In genomic region chr6:15588966-15589634, GRCh38 we compare ENCODE assay signal across 12 cellular contexts.
A peak's percentile ranks its signal among the peaks of the same experiment; 100 is the strongest.
DNase-seq lines count a peak whose midpoint lies in the region; ATAC-seq and TF ChIP-seq lines count a peak whose summit lies in the region.
"Had no signal": no experiment of that assay in that cellular context is flagged by ENCODE, and none has a peak within 500 bp of the region (broad histone marks: within the 10 kb centered on the region; RNA-seq: fewer than 3 reads in every experiment).

No MANE protein-coding gene starts in this region.

- no peak overlapping the region for H2AFZ ChIP-seq in fibroblast of lung (ENCODE audit: low read length)

- H3K4me1 Mint-ChIP-seq in activated naive CD8-positive, alpha-beta T cell (ENCODE audit: low read depth), result peaks cover 44% of the 10 kb centered on the region
- peaks cover 37% of the 10 kb centered on the region for H3K4me1 Mint-ChIP-seq in activated naive CD8-positive, alpha-beta T cell treated with anti-CD3 and anti-CD28 coated beads for 36 hours
- H3K4me1 Mint-ChIP-seq in T-helper 2 cell treated with Interferon-gamma antibody and Interleukin-4, amounts not matched to agents 5 μg/mL and 100 μg/mL, for 36 hours (ENCODE audit: low read depth), result peaks cover 15% of the 10 kb centered on the region
- H3K4me1 Mint-ChIP-seq in stimulated activated effector memory CD8-positive, alpha-beta T cell treated with anti-CD3 and anti-CD28 coated beads, Interleukin-12 subunit alpha, Interleukin-12 subunit beta, amount 100 ng/mL, for 72 hours, result peaks cover 36% of the 10 kb centered on the region

- peak; percentile 99 for ATAC-seq in stimulated activated effector memory CD8-positive, alpha-beta T cell treated with anti-CD3 and anti-CD28 coated beads, Interleukin-12 subunit alpha, Interleukin-12 subunit beta, amount 100 ng/mL, for 72 hours
- ATAC-seq: K562 had no signal

- H3K9ac ChIP-seq in fibroblast of lung (ENCODE audit: insufficient read depth, low read length), result no peak overlapping the region

- no peaks in the 10 kb centered on the region for H3K36me3 ChIP-seq in fibroblast of lung (ENCODE audit: control insufficient read depth, insufficient read depth, low read length)
- no peaks in the 10 kb centered on the region for H3K36me3 ChIP-seq in BE2C

- H3K4me3 Mint-ChIP-seq in activated naive CD8-positive, alpha-beta T cell, result no peak overlapping the region
- H3K4me3 Mint-ChIP-seq in activated naive CD8-positive, alpha-beta T cell treated with anti-CD3 and anti-CD28 coated beads for 36 hours, result no peak overlapping the region
- no peak overlapping the region for H3K4me3 Mint-ChIP-seq in T-helper 2 cell treated with Interferon-gamma antibody and Interleukin-4, amounts not matched to agents 5 μg/mL and 100 μg/mL, for 36 hours
- no peak overlapping the region for H3K4me3 Mint-ChIP-seq in stimulated activated effector memory CD8-positive, alpha-beta T cell treated with anti-CD3 and anti-CD28 coated beads, Interleukin-12 subunit alpha, Interleukin-12 subunit beta, amount 100 ng/mL, for 72 hours
- H3K4me3 Mint-ChIP-seq: CD4-positive, CD25-positive, alpha-beta regulatory T cell had no signal

- H3K9me3 ChIP-seq in fibroblast of lung (ENCODE audit: control insufficient read depth, insufficient read depth, low read depth, low read length) (no peaks in the 10 kb centered on the region), BE2C (no peaks in the 10 kb centered on the region)
- H3K9me3 ChIP-seq: testis had no signal

- TF ChIP-seq CTCF in fibroblast of lung (conservative IDR thresholded peaks at IDR 0.05 in 1 of 2, IDR thresholded peaks at IDR 0.05 in 1 of 2; ENCODE audit: low read depth in 1 of 2, low read length in 2 of 2) (no peak), BE2C (IDR thresholded peaks at IDR 0.05; ENCODE audit: low read depth, low read length) (no peak)

- no peaks in the 10 kb centered on the region for H4K20me1 ChIP-seq in fibroblast of lung (ENCODE audit: control insufficient read depth, extremely low read depth, insufficient read depth, low read length)

- H3K4me3 ChIP-seq in fibroblast of lung (replicated peaks in 1 of 4; ENCODE audit: control extremely low read depth in 1 of 4, insufficient read depth in 1 of 4, low read depth in 3 of 4, low read length in 4 of 4), result no peak overlapping the region
- no peak overlapping the region for H3K4me3 ChIP-seq in BE2C (ENCODE audit: low read depth, low read length)
- H3K4me3 ChIP-seq: K562, testis had no signal

- peak overlapping the region; percentile 1 for H3K27ac Mint-ChIP-seq in activated naive CD8-positive, alpha-beta T cell
- no peak overlapping the region for H3K27ac Mint-ChIP-seq in activated naive CD8-positive, alpha-beta T cell treated with anti-CD3 and anti-CD28 coated beads for 36 hours
- no peak overlapping the region for H3K27ac Mint-ChIP-seq in T-helper 2 cell treated with Interferon-gamma antibody and Interleukin-4, amounts not matched to agents 5 μg/mL and 100 μg/mL, for 36 hours
- no peak overlapping the region for H3K27ac Mint-ChIP-seq in stimulated activated effector memory CD8-positive, alpha-beta T cell treated with anti-CD3 and anti-CD28 coated beads, Interleukin-12 subunit alpha, Interleukin-12 subunit beta, amount 100 ng/mL, for 72 hours
- H3K27ac Mint-ChIP-seq: CD4-positive, CD25-positive, alpha-beta regulatory T cell had no signal

- H3K27me3 ChIP-seq in fibroblast of lung (ENCODE audit: control insufficient read depth, insufficient read depth, low read length) (no peaks in the 10 kb centered on the region), BE2C (no peaks in the 10 kb centered on the region)
- H3K27me3 ChIP-seq: testis had no signal

- H3K4me1 ChIP-seq in fibroblast of lung (ENCODE audit: control insufficient read depth, extremely low read depth, insufficient read depth, low read length) (no peaks in the 10 kb centered on the region), BE2C (no peaks in the 10 kb centered on the region; the same call in 1 of the 2 replicates)
- H3K4me1 ChIP-seq: testis had no signal

- no peaks in the 10 kb centered on the region for H3K9me3 Mint-ChIP-seq in activated naive CD8-positive, alpha-beta T cell (ENCODE audit: low read depth)
- no peaks in the 10 kb centered on the region for H3K9me3 Mint-ChIP-seq in activated naive CD8-positive, alpha-beta T cell treated with anti-CD3 and anti-CD28 coated beads for 36 hours
- H3K9me3 Mint-ChIP-seq in T-helper 2 cell treated with Interferon-gamma antibody and Interleukin-4, amounts not matched to agents 5 μg/mL and 100 μg/mL, for 36 hours, result no peaks in the 10 kb centered on the region
- no peaks in the 10 kb centered on the region for H3K9me3 Mint-ChIP-seq in stimulated activated effector memory CD8-positive, alpha-beta T cell treated with anti-CD3 and anti-CD28 coated beads, Interleukin-12 subunit alpha, Interleukin-12 subunit beta, amount 100 ng/mL, for 72 hours

- H3K79me2 ChIP-seq in fibroblast of lung (ENCODE audit: control insufficient read depth, insufficient read depth, low read length), result no peaks in the 10 kb centered on the region

- H3K27ac ChIP-seq in fibroblast of lung (ENCODE audit: insufficient read depth, low read length), result no peak overlapping the region
- H3K27ac ChIP-seq: testis had no signal

- DNase-seq in activated naive CD8-positive, alpha-beta T cell treated with anti-CD3 and anti-CD28 coated beads for 36 hours, result no peak
- peak; percentile 50 for DNase-seq in T-helper 2 cell treated with Interferon-gamma antibody and Interleukin-4, amounts not matched to agents 5 μg/mL and 100 μg/mL, for 36 hours (ENCODE audit: low spot score)
- DNase-seq in fibroblast of lung (ENCODE audit: low read depth in 2 of 2), result peak; percentile 63 to 68
- no peak for DNase-seq in stimulated activated effector memory CD8-positive, alpha-beta T cell treated with anti-CD3 and anti-CD28 coated beads, Interleukin-12 subunit alpha, Interleukin-12 subunit beta, amount 100 ng/mL, for 72 hours (ENCODE audit: low spot score in 2 of 2)
- no peak for DNase-seq in cerebellar nuclear complex (lab: John Stamatoyannopoulos, UW)
- no peak for DNase-seq in LoVo (ENCODE audit: low spot score)
- DNase-seq in BE2C, result no peak
- DNase-seq: CD4-positive, CD25-positive, alpha-beta regulatory T cell; cortex of kidney; testis had no signal

- H3K36me3 Mint-ChIP-seq in activated naive CD8-positive, alpha-beta T cell, result peaks cover 11% of the 10 kb centered on the region
- H3K36me3 Mint-ChIP-seq in activated naive CD8-positive, alpha-beta T cell treated with anti-CD3 and anti-CD28 coated beads for 36 hours, result peaks cover 20% of the 10 kb centered on the region
- peaks cover 2% of the 10 kb centered on the region for H3K36me3 Mint-ChIP-seq in T-helper 2 cell treated with Interferon-gamma antibody and Interleukin-4, amounts not matched to agents 5 μg/mL and 100 μg/mL, for 36 hours (ENCODE audit: low read depth)
- peaks cover 4% of the 10 kb centered on the region for H3K36me3 Mint-ChIP-seq in stimulated activated effector memory CD8-positive, alpha-beta T cell treated with anti-CD3 and anti-CD28 coated beads, Interleukin-12 subunit alpha, Interleukin-12 subunit beta, amount 100 ng/mL, for 72 hours

- no peak overlapping the region for H3K4me2 ChIP-seq in fibroblast of lung (ENCODE audit: extremely low read depth, insufficient read depth, low read length)

- no peaks in the 10 kb centered on the region for H3K27me3 Mint-ChIP-seq in activated naive CD8-positive, alpha-beta T cell
- no peaks in the 10 kb centered on the region for H3K27me3 Mint-ChIP-seq in activated naive CD8-positive, alpha-beta T cell treated with anti-CD3 and anti-CD28 coated beads for 36 hours
- no peaks in the 10 kb centered on the region for H3K27me3 Mint-ChIP-seq in T-helper 2 cell treated with Interferon-gamma antibody and Interleukin-4, amounts not matched to agents 5 μg/mL and 100 μg/mL, for 36 hours (ENCODE audit: low read depth)
- H3K27me3 Mint-ChIP-seq: CD4-positive, CD25-positive, alpha-beta regulatory T cell had no signal

Comparison
In these comparisons a context has a peak if more than half of its experiments do, and no peak if none do; other contexts are left out.
1. DNase-seq: peak in T-helper 2 cell treated with Interferon-gamma antibody and Interleukin-4, amounts not matched to agents 5 μg/mL and 100 μg/mL, for 36 hours (single experiment) and fibroblast of lung (2 of 2); none in activated naive CD8-positive, alpha-beta T cell treated with anti-CD3 and anti-CD28 coated beads for 36 hours (single experiment), stimulated activated effector memory CD8-positive, alpha-beta T cell treated with anti-CD3 and anti-CD28 coated beads, Interleukin-12 subunit alpha, Interleukin-12 subunit beta, amount 100 ng/mL, for 72 hours (0 of 2), cerebellar nuclear complex (0 of 2), LoVo (single experiment) and BE2C (single experiment).